Comparison of ENCODE assay signal across 20 cellular contexts in genomic region chr7:142806021-142806353, GRCh38. TPM values are rescaled to one million over a fixed set of nuclear protein-coding genes. Genes with fewer than 3 reads are reported as not detected.
A peak's percentile ranks its signal among the peaks of the same experiment; 100 is the strongest.
DNase-seq lines count a peak whose midpoint lies in the region; ATAC-seq, FAIRE-seq and TF ChIP-seq lines count a peak whose summit lies in the region.
"Had no signal": no experiment of that assay in that cellular context is flagged by ENCODE, and none has a peak within 500 bp of the region (broad histone marks: within the 10 kb centered on the region; RNA-seq: fewer than 3 reads in every experiment).

No MANE protein-coding gene starts in this region.

- FAIRE-seq in astrocyte (lab: Jason Lieb, UNC) (no peak), HepG2 (lab: Jason Lieb, UNC) (no peak)
- FAIRE-seq: frontal cortex had no signal

- WGBS in HepG2 (ENCODE audit: low lambda C conversion rate), result 17% methylated on average over 2 of the region's 2 CpGs

- TF ChIP-seq EP300 in HepG2 (IDR thresholded peaks at IDR 0.05; ENCODE audit: low read depth in 2 of 2, low read length in 2 of 2) (no peak), HepG2 (CRISPR knock-in tag; IDR thresholded peaks at IDR 0.05; ENCODE audit: borderline replicate concordance) (no peak)

- H3K27me3 ChIP-seq in PC-3 (ENCODE audit: low read length), result no peaks in the 10 kb centered on the region
- no peaks in the 10 kb centered on the region for H3K27me3 ChIP-seq in astrocyte (ENCODE audit: insufficient read depth, low read length)
- H3K27me3 ChIP-seq in HepG2 (ENCODE audit: control insufficient read depth in 1 of 2, insufficient read depth in 2 of 2, low read length in 2 of 2), result no peaks in the 10 kb centered on the region; a peak in 1 of 5 replicates
- H3K27me3 ChIP-seq: thyroid gland had no signal

- BruUV-seq in PC-3 (replicated peaks; lab: Mats Ljungman, UMichigan), result no TSS peak
- no TSS peak for BruUV-seq in HepG2 (replicated peaks; lab: Mats Ljungman, UMichigan)

- H4K20me1 ChIP-seq in PC-3 (ENCODE audit: low read length), result no peaks in the 10 kb centered on the region
- no peaks in the 10 kb centered on the region for H4K20me1 ChIP-seq in astrocyte (ENCODE audit: insufficient read depth, low read length)
- H4K20me1 ChIP-seq in HepG2 (ENCODE audit: insufficient read depth, low read length), result no peaks in the 10 kb centered on the region

- no peaks in the 10 kb centered on the region for H3K9me3 Mint-ChIP-seq in activated T-cell treated with anti-CD3 and anti-CD28 coated beads, Interleukin-2, amount 50 U/mL, for 24 hours
- peaks cover 8% of the 10 kb centered on the region for H3K9me3 Mint-ChIP-seq in astrocyte (ENCODE audit: unreplicated experiment)
- no peaks in the 10 kb centered on the region for H3K9me3 Mint-ChIP-seq in stimulated activated effector memory CD8-positive, alpha-beta T cell treated with anti-CD3 and anti-CD28 coated beads, Interleukin-12 subunit alpha, Interleukin-12 subunit beta, amount 100 ng/mL, for 72 hours
- H3K9me3 Mint-ChIP-seq: neural crest cell had no signal

- POLR2A ChIA-PET in PC-3 (lab: Charles Lee; ENCODE audit: unreplicated experiment) (no interaction called here), HepG2 (lab: Yijun Ruan, JAX) (no interaction called here)

- H3F3A ChIP-seq in PC-3 (ENCODE audit: low read length, unreplicated experiment), result peaks cover 19% of the 10 kb centered on the region

- H3K27ac ChIP-seq in PC-3 (ENCODE audit: low read length) (peak overlapping the region; percentile 98), astrocyte (ENCODE audit: low read depth, low read length) (peak overlapping the region; percentile 96), HepG2 (ENCODE audit: extremely low read length, insufficient read depth, low read length) (no peak overlapping the region)
- H3K27ac ChIP-seq: HL-60, lower lobe of right lung, thyroid gland had no signal

- H3K79me2 ChIP-seq in PC-3 (ENCODE audit: low read length) (peaks cover under 1% of the 10 kb centered on the region; the same call in 1 of the 2 replicates), astrocyte (ENCODE audit: insufficient read depth, low read length) (peaks cover 12% of the 10 kb centered on the region), HepG2 (ENCODE audit: insufficient read depth, low read length) (no peaks in the 10 kb centered on the region)

- DNase-seq in activated T-cell treated with anti-CD3 and anti-CD28 coated beads, Interleukin-2, amount 50 U/mL, for 24 hours, result no peak
- DNase-seq in activated T-cell treated with anti-CD3 and anti-CD28 coated beads, Interleukin-2, amount 50 U/mL, for 1 hour, result no peak
- no peak for DNase-seq in PC-3
- DNase-seq in astrocyte (ENCODE audit: low read depth), result no peak
- peak in 1 of 2 donors; percentile 46 for DNase-seq in stimulated activated effector memory CD8-positive, alpha-beta T cell treated with anti-CD3 and anti-CD28 coated beads, Interleukin-12 subunit alpha, Interleukin-12 subunit beta, amount 100 ng/mL, for 72 hours (ENCODE audit: low spot score in 2 of 2)
- no peak for DNase-seq in HepG2 (ENCODE audit: low spot score)
- DNase-seq: activated CD4-positive, alpha-beta T cell treated with anti-CD3 and anti-CD28 coated beads for 1 hour; activated gamma-delta T cell; lower lobe of right lung; NCI-H187 treated with DMSO at 0.1 percent for 48 hours; NCI-H524; retina; thyroid gland had no signal

- no peaks in the 10 kb centered on the region for H3K27me3 Mint-ChIP-seq in activated T-cell treated with anti-CD3 and anti-CD28 coated beads, Interleukin-2, amount 50 U/mL, for 24 hours
- H3K27me3 Mint-ChIP-seq in astrocyte (ENCODE audit: low read depth, unreplicated experiment), result peaks cover 18% of the 10 kb centered on the region

- H3K9me3 ChIP-seq in PC-3 (ENCODE audit: low read length), result no peaks in the 10 kb centered on the region
- H3K9me3 ChIP-seq in astrocyte (ENCODE audit: insufficient read depth, low read depth, low read length), result no peaks in the 10 kb centered on the region
- H3K9me3 ChIP-seq in HepG2 (ENCODE audit: low read length), result no peaks in the 10 kb centered on the region
- H3K9me3 ChIP-seq: lower lobe of right lung, thyroid gland had no signal

- peaks cover 45% of the 10 kb centered on the region for H3K36me3 Mint-ChIP-seq in activated T-cell treated with anti-CD3 and anti-CD28 coated beads, Interleukin-2, amount 50 U/mL, for 24 hours (ENCODE audit: low read depth)
- H3K36me3 Mint-ChIP-seq in astrocyte (ENCODE audit: low read depth, unreplicated experiment), result peaks cover 26% of the 10 kb centered on the region
- H3K36me3 Mint-ChIP-seq in stimulated activated effector memory CD8-positive, alpha-beta T cell treated with anti-CD3 and anti-CD28 coated beads, Interleukin-12 subunit alpha, Interleukin-12 subunit beta, amount 100 ng/mL, for 72 hours, result peaks cover 73% of the 10 kb centered on the region

- H3K4me3 Mint-ChIP-seq in activated T-cell treated with anti-CD3 and anti-CD28 coated beads, Interleukin-2, amount 50 U/mL, for 24 hours, result no peak overlapping the region
- no peak overlapping the region for H3K4me3 Mint-ChIP-seq in astrocyte (ENCODE audit: unreplicated experiment)
- H3K4me3 Mint-ChIP-seq in stimulated activated effector memory CD8-positive, alpha-beta T cell treated with anti-CD3 and anti-CD28 coated beads, Interleukin-12 subunit alpha, Interleukin-12 subunit beta, amount 100 ng/mL, for 72 hours, result peak overlapping the region; percentile 98
- H3K4me3 Mint-ChIP-seq: neural crest cell had no signal

- H3K9me2 ChIP-seq in PC-3 (replicated peaks; ENCODE audit: low read length), result no peaks in the 10 kb centered on the region

- H3K36me3 ChIP-seq in PC-3 (ENCODE audit: low read depth, low read length) (peaks cover 27% of the 10 kb centered on the region), astrocyte (ENCODE audit: insufficient read depth, low read length) (peaks cover 24% of the 10 kb centered on the region), HepG2 (replicated peaks in 1 of 2; ENCODE audit: control insufficient read depth in 1 of 2, insufficient read depth in 2 of 2, low read length in 2 of 2) (no peaks in the 10 kb centered on the region)
- H3K36me3 ChIP-seq: lower lobe of right lung, thyroid gland had no signal

- H3K27ac Mint-ChIP-seq in activated T-cell treated with anti-CD3 and anti-CD28 coated beads, Interleukin-2, amount 50 U/mL, for 24 hours, result peak overlapping the region; percentile 99
- H3K27ac Mint-ChIP-seq in astrocyte (ENCODE audit: unreplicated experiment), result no peak overlapping the region
- H3K27ac Mint-ChIP-seq in stimulated activated effector memory CD8-positive, alpha-beta T cell treated with anti-CD3 and anti-CD28 coated beads, Interleukin-12 subunit alpha, Interleukin-12 subunit beta, amount 100 ng/mL, for 72 hours, result peak overlapping the region; percentile 100

- intact Hi-C loops in PC-3 (cut with micrococcal nuclease) (no loop called here), HepG2 (cut with micrococcal nuclease; ENCODE audit: unreplicated experiment) (no loop called here)

- in situ Hi-C loops in HepG2 (cut with HindIII; ENCODE audit: extremely low pct_ligation_motif_present, low pct_unique_long_range_greater_than_20kb), result no loop called here

- H2AFZ ChIP-seq in PC-3 (ENCODE audit: low read length) (no peak overlapping the region), astrocyte (ENCODE audit: low read depth, low read length) (no peak overlapping the region), HepG2 (ENCODE audit: low read length) (no peak overlapping the region)

- no peak for TF ChIP-seq POLR2A in HepG2 (IDR thresholded peaks at IDR 0.05; ENCODE audit: insufficient read depth in 1 of 2, low read depth in 2 of 2, low read length in 2 of 2)

- H3K9ac ChIP-seq in PC-3 (ENCODE audit: low read length) (peak overlapping the region; percentile 85), astrocyte (ENCODE audit: low read length) (no peak overlapping the region), HepG2 (ENCODE audit: insufficient read depth, low read depth, low read length) (no peak overlapping the region)

- H3K4me1 ChIP-seq in PC-3 (ENCODE audit: insufficient read depth, low read length), result peaks cover 44% of the 10 kb centered on the region
- H3K4me1 ChIP-seq in astrocyte (ENCODE audit: insufficient read depth, low read length), result peaks cover 41% of the 10 kb centered on the region
- no peaks in the 10 kb centered on the region for H3K4me1 ChIP-seq in HepG2 (ENCODE audit: insufficient read depth, low read length)
- H3K4me1 ChIP-seq: lower lobe of right lung, thyroid gland had no signal

- no peak for TF ChIP-seq RAD21 in HepG2 (CRISPR knock-in tag; IDR thresholded peaks at IDR 0.05)

- H3K4me2 ChIP-seq in PC-3 (ENCODE audit: low read length) (no peak overlapping the region), astrocyte (ENCODE audit: low read length) (no peak overlapping the region), HepG2 (ENCODE audit: low read depth, low read length) (no peak overlapping the region)

- peaks cover 99% of the 10 kb centered on the region for H3K4me1 Mint-ChIP-seq in activated T-cell treated with anti-CD3 and anti-CD28 coated beads, Interleukin-2, amount 50 U/mL, for 24 hours (ENCODE audit: low read depth)
- H3K4me1 Mint-ChIP-seq in astrocyte (ENCODE audit: low read depth, unreplicated experiment), result peaks cover 36% of the 10 kb centered on the region
- H3K4me1 Mint-ChIP-seq in stimulated activated effector memory CD8-positive, alpha-beta T cell treated with anti-CD3 and anti-CD28 coated beads, Interleukin-12 subunit alpha, Interleukin-12 subunit beta, amount 100 ng/mL, for 72 hours, result peaks cover 97% of the 10 kb centered on the region
- H3K4me1 Mint-ChIP-seq: neural crest cell had no signal

- CTCF ChIA-PET in PC-3 (lab: Charles Lee), result no interaction called here
- CTCF ChIA-PET in HepG2 (lab: Yijun Ruan, JAX; ENCODE audit: low intra/inter-chr PET ratio, low total read pairs), result no interaction called here

- H3K4me3 ChIP-seq in PC-3 (ENCODE audit: low read length) (no peak overlapping the region), astrocyte (ENCODE audit: insufficient read depth, low read depth, low read length) (no peak overlapping the region), HepG2 (replicated peaks in 1 of 3; ENCODE audit: insufficient read depth in 1 of 3, low read depth in 2 of 3, low read length in 3 of 3) (no peak overlapping the region)
- H3K4me3 ChIP-seq: lower lobe of right lung, thyroid gland had no signal

- ATAC-seq in PC-3 (no peak), GM18511 (IDR thresholded peaks at IDR 0.05; ENCODE audit: unreplicated experiment) (no peak), GM21367 (IDR thresholded peaks at IDR 0.05; ENCODE audit: unreplicated experiment) (no peak), HepG2 (no peak)
- ATAC-seq in stimulated activated effector memory CD8-positive, alpha-beta T cell treated with anti-CD3 and anti-CD28 coated beads, Interleukin-12 subunit alpha, Interleukin-12 subunit beta, amount 100 ng/mL, for 72 hours, result no peak
- ATAC-seq: lower lobe of right lung had no signal

- TF ChIP-seq CTCF in PC-3 (conservative IDR thresholded peaks at IDR 0.05; ENCODE audit: low read depth, low read length) (no peak), astrocyte (IDR thresholded peaks at IDR 0.05; ENCODE audit: insufficient read depth, low read depth, low read length) (no peak), HepG2 (CRISPR knock-in tag; IDR thresholded peaks at IDR 0.05) (no peak)

RNA-seq across cellular contexts. Expression of gene PRSS2, which starts 35.2 kb away (rescaled TPM):
- total RNA-seq in PC-3 (2014; rRNA removed), result 0.40 TPM in 1 of 2 replicates, not detected in the other
- total RNA-seq in astrocyte, result not detected in 2 replicates
- total RNA-seq in HepG2 (2016; rRNA removed; fragmentation: Illumina TruSeq; extraction: Trizol), result not detected in 2 replicates
- not detected in 2 replicates for total RNA-seq in HepG2 (2016; cell fraction: cytosol; rRNA removed; fragmentation: Illumina TruSeq; extraction: Trizol; ENCODE audit: low read depth)
- not detected in 2 replicates for total RNA-seq in HepG2 (2016; cell fraction: insoluble cytoplasmic fraction; rRNA removed; fragmentation: Illumina TruSeq; extraction: Trizol)
- total RNA-seq in HepG2 (2016; cell fraction: membrane; rRNA removed; fragmentation: Illumina TruSeq; extraction: Trizol), result not detected in 2 replicates
- not detected in 2 replicates for total RNA-seq in HepG2 (2016; cell fraction: nucleus; rRNA removed; fragmentation: Illumina TruSeq; extraction: Trizol)
- not detected in 2 replicates for polyA plus RNA-seq in HepG2 (2011; rRNA removed)
- polyA plus RNA-seq in HepG2 (2011; cell fraction: cytosol; rRNA removed), result not detected in 2 replicates
- not detected in 2 replicates for polyA plus RNA-seq in HepG2 (2011; cell fraction: nucleus; rRNA removed)
- polyA plus RNA-seq in HepG2 (2012), result not detected in 2 replicates
- not detected in 2 replicates for polyA plus RNA-seq in HepG2 (2016; cell fraction: cytosol; fragmentation: Illumina TruSeq; extraction: Trizol; ENCODE audit: low read depth)
- not detected in 2 replicates for polyA plus RNA-seq in HepG2 (2016; cell fraction: insoluble cytoplasmic fraction; fragmentation: Illumina TruSeq; extraction: Trizol; ENCODE audit: low read depth)
- not detected in 2 replicates for polyA plus RNA-seq in HepG2 (2016; cell fraction: membrane; fragmentation: Illumina TruSeq; extraction: Trizol; ENCODE audit: low read depth)
- not detected in 2 replicates for polyA plus RNA-seq in HepG2 (2016; cell fraction: nucleus; fragmentation: Illumina TruSeq; extraction: Trizol; ENCODE audit: insufficient read depth, low read depth)
- polyA minus RNA-seq in HepG2 (2011; rRNA and poly(A)+ RNA removed; ENCODE audit: low replicate concordance), result not detected in 2 replicates
- not detected in 2 replicates for polyA minus RNA-seq in HepG2 (2011; cell fraction: cytosol; rRNA and poly(A)+ RNA removed)
- polyA minus RNA-seq in HepG2 (2011; cell fraction: nucleus; rRNA and poly(A)+ RNA removed), result not detected in 2 replicates
- total RNA-seq: cardiac septum, frontal cortex, lower lobe of right lung, neural crest cell, RPMI7951, thyroid gland had no signal

RNA-seq across cellular contexts. Expression of gene EPHB6, which starts 48.9 kb away (rescaled TPM):
- total RNA-seq in PC-3 (2014; rRNA removed) (30.5 and 48.2 TPM in 2 replicates), astrocyte (15.7 and 16.2 TPM in 2 replicates), HepG2 (2016; rRNA removed; fragmentation: Illumina TruSeq; extraction: Trizol) (not detected in 2 replicates)
- total RNA-seq in HepG2 (2016; cell fraction: cytosol; rRNA removed; fragmentation: Illumina TruSeq; extraction: Trizol; ENCODE audit: low read depth), result not detected in 2 replicates
- total RNA-seq in HepG2 (2016; cell fraction: insoluble cytoplasmic fraction; rRNA removed; fragmentation: Illumina TruSeq; extraction: Trizol), result 0.11 TPM in 1 of 2 replicates, not detected in the other
- total RNA-seq in HepG2 (2016; cell fraction: membrane; rRNA removed; fragmentation: Illumina TruSeq; extraction: Trizol), result not detected in 2 replicates
- not detected in 2 replicates for total RNA-seq in HepG2 (2016; cell fraction: nucleus; rRNA removed; fragmentation: Illumina TruSeq; extraction: Trizol)
- not detected in 2 replicates for polyA plus RNA-seq in HepG2 (2011; rRNA removed)
- 0.01 TPM in 1 of 2 replicates, not detected in the other for polyA plus RNA-seq in HepG2 (2011; cell fraction: cytosol; rRNA removed)
- polyA plus RNA-seq in HepG2 (2011; cell fraction: nucleus; rRNA removed), result 0.14 TPM in 1 of 2 replicates, not detected in the other
- not detected in 2 replicates for polyA plus RNA-seq in HepG2 (2012)
- not detected in 2 replicates for polyA plus RNA-seq in HepG2 (2016; cell fraction: cytosol; fragmentation: Illumina TruSeq; extraction: Trizol; ENCODE audit: low read depth)
- polyA plus RNA-seq in HepG2 (2016; cell fraction: insoluble cytoplasmic fraction; fragmentation: Illumina TruSeq; extraction: Trizol; ENCODE audit: low read depth), result not detected in 2 replicates
- not detected in 2 replicates for polyA plus RNA-seq in HepG2 (2016; cell fraction: membrane; fragmentation: Illumina TruSeq; extraction: Trizol; ENCODE audit: low read depth)
- not detected in 2 replicates for polyA plus RNA-seq in HepG2 (2016; cell fraction: nucleus; fragmentation: Illumina TruSeq; extraction: Trizol; ENCODE audit: insufficient read depth, low read depth)
- polyA minus RNA-seq in HepG2 (2011; rRNA and poly(A)+ RNA removed; ENCODE audit: low replicate concordance), result 0.06 and 0.40 TPM in 2 replicates
- not detected in 2 replicates for polyA minus RNA-seq in HepG2 (2011; cell fraction: cytosol; rRNA and poly(A)+ RNA removed)
- polyA minus RNA-seq in HepG2 (2011; cell fraction: nucleus; rRNA and poly(A)+ RNA removed), result not detected in 2 replicates
- total RNA-seq: RPMI7951 had no signal

RNA-seq across cellular contexts. Expression of gene PRSS1, which starts 56.7 kb away (rescaled TPM):
- total RNA-seq in PC-3 (2014; rRNA removed) (not detected in 2 replicates), astrocyte (not detected in 2 replicates), HepG2 (2016; rRNA removed; fragmentation: Illumina TruSeq; extraction: Trizol) (not detected in 2 replicates)
- total RNA-seq in HepG2 (2016; cell fraction: cytosol; rRNA removed; fragmentation: Illumina TruSeq; extraction: Trizol; ENCODE audit: low read depth), result not detected in 2 replicates
- not detected in 2 replicates for total RNA-seq in HepG2 (2016; cell fraction: insoluble cytoplasmic fraction; rRNA removed; fragmentation: Illumina TruSeq; extraction: Trizol)
- total RNA-seq in HepG2 (2016; cell fraction: membrane; rRNA removed; fragmentation: Illumina TruSeq; extraction: Trizol), result not detected in 2 replicates
- not detected in 2 replicates for total RNA-seq in HepG2 (2016; cell fraction: nucleus; rRNA removed; fragmentation: Illumina TruSeq; extraction: Trizol)
- polyA plus RNA-seq in HepG2 (2011; rRNA removed), result not detected in 2 replicates
- not detected in 2 replicates for polyA plus RNA-seq in HepG2 (2011; cell fraction: cytosol; rRNA removed)
- not detected in 2 replicates for polyA plus RNA-seq in HepG2 (2011; cell fraction: nucleus; rRNA removed)
- polyA plus RNA-seq in HepG2 (2012), result not detected in 2 replicates
- polyA plus RNA-seq in HepG2 (2016; cell fraction: cytosol; fragmentation: Illumina TruSeq; extraction: Trizol; ENCODE audit: low read depth), result not detected in 2 replicates
- not detected in 2 replicates for polyA plus RNA-seq in HepG2 (2016; cell fraction: insoluble cytoplasmic fraction; fragmentation: Illumina TruSeq; extraction: Trizol; ENCODE audit: low read depth)
- polyA plus RNA-seq in HepG2 (2016; cell fraction: membrane; fragmentation: Illumina TruSeq; extraction: Trizol; ENCODE audit: low read depth), result not detected in 2 replicates
- polyA plus RNA-seq in HepG2 (2016; cell fraction: nucleus; fragmentation: Illumina TruSeq; extraction: Trizol; ENCODE audit: insufficient read depth, low read depth), result not detected in 2 replicates
- polyA minus RNA-seq in HepG2 (2011; rRNA and poly(A)+ RNA removed; ENCODE audit: low replicate concordance), result not detected in 2 replicates
- polyA minus RNA-seq in HepG2 (2011; cell fraction: cytosol; rRNA and poly(A)+ RNA removed), result not detected in 2 replicates
- polyA minus RNA-seq in HepG2 (2011; cell fraction: nucleus; rRNA and poly(A)+ RNA removed), result not detected in 2 replicates
- total RNA-seq: cardiac septum, frontal cortex, lower lobe of right lung, neural crest cell, RPMI7951 had no signal

Comparison
In these comparisons a context has a peak if more than half of its experiments do, and no peak if none do; other contexts are left out.
1. RNA of gene EPHB6, which starts 48.9 kb away (total RNA-seq): 30.5 to 48.2 TPM in PC-3 and 15.7 to 16.2 TPM in astrocyte; 0.11 TPM in HepG2; every median in the first group is over 10 times any median in the second.